In the genomic region with DNA sequence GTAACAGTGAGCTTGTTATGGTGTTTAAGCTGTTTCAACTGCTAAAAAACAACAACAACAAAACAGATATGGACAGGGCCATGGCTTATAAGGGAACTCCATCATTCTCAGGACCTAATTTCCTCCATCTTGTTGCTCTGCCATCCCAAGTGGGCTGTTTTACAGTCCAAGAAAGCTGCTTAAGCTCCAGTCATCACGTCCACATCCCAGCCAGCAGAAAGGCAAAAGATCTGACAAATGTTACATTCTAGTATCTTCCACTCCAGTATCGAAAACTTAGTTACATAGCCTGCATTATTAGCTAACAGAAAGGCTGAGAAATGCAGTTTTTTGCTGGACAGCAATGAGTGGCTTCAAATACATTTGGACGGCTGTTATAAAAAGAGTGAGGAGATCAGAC, we compare ENCODE assay signal across 30 cellular contexts. TPM values are rescaled to one million over a fixed set of nuclear protein-coding genes. Genes with fewer than 3 reads are reported as not detected.
"Had no signal": no experiment of that assay in that cellular context is flagged by ENCODE, and none has a peak within 500 bp of the region (broad histone marks: within the 10 kb centered on the region; RNA-seq: fewer than 3 reads in every experiment).

No MANE protein-coding gene starts in this region.

- H3K27ac ChIP-seq: ascending aorta, esophagus muscularis mucosa, foreskin keratinocyte, gastrocnemius medialis, heart left ventricle had no signal

- H3K4me3 ChIP-seq: ascending aorta, esophagus muscularis mucosa, gastrocnemius medialis, heart left ventricle had no signal

- ATAC-seq: activated naive CD4-positive, alpha-beta T cell treated with anti-CD3 and anti-CD28 coated beads, Interleukin-2, amount 50 U/mL, for 72 hours; activated T-cell treated with anti-CD3 and anti-CD28 coated beads, Interleukin-2, amount 50 U/mL, for 72 hours; effector memory CD8-positive, alpha-beta T cell; foreskin keratinocyte; gastrocnemius medialis; heart left ventricle had no signal

- H3K9me3 ChIP-seq: ascending aorta, esophagus muscularis mucosa, gastrocnemius medialis, heart left ventricle had no signal

- H3K4me1 Mint-ChIP-seq: brain; central memory CD8-positive, alpha-beta T cell had no signal

- H3K36me3 ChIP-seq: ascending aorta, esophagus muscularis mucosa, gastrocnemius medialis, heart left ventricle had no signal

- H3K27ac Mint-ChIP-seq: activated CD4-positive, alpha-beta memory T cell treated with anti-CD3 and anti-CD28 coated beads, Interleukin-2, amount 10 ng/mL, durations not matched to agents 7 days and 5 days; activated CD4-positive, alpha-beta T cell treated with anti-CD3 and anti-CD28 coated beads, Interleukin-2, amount 10 ng/mL, durations not matched to agents 7 days and 5 days; activated naive CD4-positive, alpha-beta T cell treated with anti-CD3 and anti-CD28 coated beads, Interleukin-2, amount 10 ng/mL, durations not matched to agents 7 days and 5 days; activated naive CD4-positive, alpha-beta T cell treated with anti-CD3 and anti-CD28 coated beads, Interleukin-2, amount 50 U/mL, for 72 hours; activated naive CD8-positive, alpha-beta T cell treated with anti-CD3 and anti-CD28 coated beads, Interleukin-2, amount 10 ng/mL, durations not matched to agents 7 days and 5 days; activated T-cell treated with anti-CD3 and anti-CD28 coated beads, Interleukin-2, amount 50 U/mL, for 24 hours; activated T-cell treated with anti-CD3 and anti-CD28 coated beads, Interleukin-2, amount 50 U/mL, for 72 hours; brain; effector memory CD8-positive, alpha-beta T cell had no signal

- H3K4me3 Mint-ChIP-seq: activated CD4-positive, alpha-beta memory T cell treated with anti-CD3 and anti-CD28 coated beads, Interleukin-2, amount 10 ng/mL, durations not matched to agents 7 days and 5 days; activated CD4-positive, alpha-beta T cell treated with anti-CD3 and anti-CD28 coated beads, Interleukin-2, amount 10 ng/mL, durations not matched to agents 7 days and 5 days; activated naive CD4-positive, alpha-beta T cell treated with anti-CD3 and anti-CD28 coated beads, Interleukin-2, amount 10 ng/mL, durations not matched to agents 7 days and 5 days; activated naive CD8-positive, alpha-beta T cell treated with anti-CD3 and anti-CD28 coated beads, Interleukin-2, amount 10 ng/mL, durations not matched to agents 7 days and 5 days; activated T-cell treated with anti-CD3 and anti-CD28 coated beads, Interleukin-2, amount 50 U/mL, for 24 hours; activated T-cell treated with anti-CD3 and anti-CD28 coated beads, Interleukin-2, amount 50 U/mL, for 72 hours; brain; central memory CD8-positive, alpha-beta T cell; effector memory CD8-positive, alpha-beta T cell had no signal

- H3K36me3 Mint-ChIP-seq: activated naive CD4-positive, alpha-beta T cell treated with anti-CD3 and anti-CD28 coated beads, Interleukin-2, amount 10 ng/mL, durations not matched to agents 7 days and 5 days; activated naive CD8-positive, alpha-beta T cell treated with anti-CD3 and anti-CD28 coated beads, Interleukin-2, amount 10 ng/mL, durations not matched to agents 7 days and 5 days; brain had no signal

- FAIRE-seq: bronchial epithelial cell, colon had no signal

- H3K27me3 ChIP-seq: ascending aorta, foreskin keratinocyte had no signal

- H3K9me3 Mint-ChIP-seq: activated CD4-positive, alpha-beta T cell treated with anti-CD3 and anti-CD28 coated beads, Interleukin-2, amount 10 ng/mL, durations not matched to agents 7 days and 5 days; activated naive CD4-positive, alpha-beta T cell treated with anti-CD3 and anti-CD28 coated beads, Interleukin-2, amount 10 ng/mL, durations not matched to agents 7 days and 5 days; activated naive CD4-positive, alpha-beta T cell treated with anti-CD3 and anti-CD28 coated beads, Interleukin-2, amount 50 U/mL, for 72 hours; activated naive CD8-positive, alpha-beta T cell treated with anti-CD3 and anti-CD28 coated beads, Interleukin-2, amount 10 ng/mL, durations not matched to agents 7 days and 5 days; activated T-cell treated with anti-CD3 and anti-CD28 coated beads, Interleukin-2, amount 50 U/mL, for 24 hours; activated T-cell treated with anti-CD3 and anti-CD28 coated beads, Interleukin-2, amount 50 U/mL, for 72 hours; central memory CD8-positive, alpha-beta T cell; effector memory CD8-positive, alpha-beta T cell had no signal

- H3K4me1 ChIP-seq: ascending aorta, esophagus muscularis mucosa, gastrocnemius medialis, heart left ventricle had no signal

- DNase-seq: activated CD4-positive, alpha-beta memory T cell treated with anti-CD3 and anti-CD28 coated beads, Interleukin-2, amount 10 ng/mL, durations not matched to agents 7 days and 5 days; activated CD4-positive, alpha-beta T cell treated with anti-CD3 and anti-CD28 coated beads for 1 hour; activated CD4-positive, alpha-beta T cell treated with anti-CD3 and anti-CD28 coated beads for 4 hours; activated CD4-positive, alpha-beta T cell treated with anti-CD3 and anti-CD28 coated beads, Interleukin-2, amount 10 ng/mL, durations not matched to agents 7 days and 5 days; activated CD4-positive, alpha-beta T cell treated with anti-CD3 and anti-CD28 coated beads, Interleukin-2, amount 50 U/mL, for 4 hours; activated CD8-positive, alpha-beta memory T cell treated with anti-CD3 and anti-CD28 coated beads, Interleukin-2, amount 50 U/mL, for 48 hours; activated gamma-delta T cell; activated naive CD4-positive, alpha-beta T cell; activated naive CD4-positive, alpha-beta T cell treated with anti-CD3 and anti-CD28 coated beads, Interleukin-2, amount 10 ng/mL, durations not matched to agents 7 days and 5 days; activated naive CD8-positive, alpha-beta T cell treated with anti-CD3 and anti-CD28 coated beads, Interleukin-2, amount 10 ng/mL, durations not matched to agents 7 days and 5 days; activated T-cell treated with anti-CD3 and anti-CD28 coated beads for 4 hours; activated T-cell treated with anti-CD3 and anti-CD28 coated beads, Interleukin-2, amount 50 U/mL, for 24 hours; activated T-cell treated with anti-CD3 and anti-CD28 coated beads, Interleukin-2, amount 50 U/mL, for 72 hours; cortex of kidney; dermis blood vessel endothelial cell; effector CD4-positive, alpha-beta T cell; effector memory CD8-positive, alpha-beta T cell; erythroblast; foreskin keratinocyte; gastrocnemius medialis; glutamatergic neuron; heart left ventricle; T-helper 2 cell had no signal

RNA-seq across cellular contexts. Expression of gene TFAP2A, which starts 23.0 kb away (rescaled TPM):
- total RNA-seq: activated CD4-positive, alpha-beta T cell treated with anti-CD3 and anti-CD28 coated beads, Interleukin-2, amount 10 ng/mL, durations not matched to agents 7 days and 5 days; activated naive CD8-positive, alpha-beta T cell treated with anti-CD3 and anti-CD28 coated beads, Interleukin-2, amount 10 ng/mL, durations not matched to agents 7 days and 5 days; gastrocnemius medialis had no signal
